In the genomic region with DNA sequence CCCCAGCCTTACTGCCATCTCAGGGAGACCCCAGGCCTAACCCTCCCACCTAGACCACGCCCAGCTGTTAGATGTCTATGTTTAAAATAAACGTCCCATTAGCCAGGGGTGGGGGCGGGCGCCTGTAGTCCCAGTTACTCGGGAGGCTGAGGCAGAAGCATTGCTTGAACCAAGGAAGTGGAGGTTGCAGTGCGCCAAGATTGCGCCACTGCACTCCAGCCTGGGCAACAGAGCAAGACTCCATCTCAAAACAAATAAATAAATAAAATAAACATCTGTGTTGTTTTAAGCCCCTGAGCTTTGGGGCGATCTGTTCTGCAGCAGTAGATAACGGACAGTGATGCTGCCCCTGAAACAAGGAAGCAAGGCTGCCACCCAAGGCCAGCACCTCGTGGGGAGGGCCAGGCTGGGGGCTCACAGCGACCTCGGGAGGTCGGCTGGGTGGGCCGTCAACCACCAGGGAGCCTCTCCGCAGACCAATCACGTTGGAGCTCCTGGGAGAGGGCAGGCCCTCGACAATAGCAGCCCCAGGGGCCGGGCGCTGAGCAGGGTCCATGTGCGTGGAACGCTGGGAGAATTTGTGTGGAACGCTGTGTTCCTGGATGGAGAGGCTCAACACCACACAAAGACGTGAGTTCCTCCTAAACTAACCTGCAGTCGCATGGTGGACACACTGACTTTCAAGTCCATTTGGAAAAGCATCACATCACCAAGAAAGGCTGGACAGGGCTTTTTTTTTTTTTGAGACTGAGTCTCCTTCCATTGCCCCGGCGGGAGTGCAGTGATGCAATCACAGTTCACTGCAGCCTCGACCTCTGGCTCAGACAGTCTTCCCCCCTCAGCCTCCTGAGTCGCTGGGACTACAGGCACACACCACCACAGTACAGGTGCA, we compare ENCODE assay signal across 10 cellular contexts. TPM values are rescaled to one million over a fixed set of nuclear protein-coding genes. Genes with fewer than 3 reads are reported as not detected.
DNase-seq lines count a peak whose midpoint lies in the region; ATAC-seq and TF ChIP-seq lines count a peak whose summit lies in the region.
"Had no signal": no experiment of that assay in that cellular context is flagged by ENCODE, and none has a peak within 500 bp of the region (broad histone marks: within the 10 kb centered on the region; RNA-seq: fewer than 3 reads in every experiment).

No MANE protein-coding gene starts in this region.

- H3K27me3 ChIP-seq in CD4-positive, alpha-beta T cell (ENCODE audit: control insufficient read depth, insufficient read depth, low read length): no peaks in the 10 kb centered on the region
- H3K27me3 ChIP-seq in neural progenitor cell (peaks cover 9% of the 10 kb centered on the region), dorsolateral prefrontal cortex (peaks cover 0 to 15% (median 0%) of the 10 kb centered on the region in 45 donors)

- no peaks in the 10 kb centered on the region for H3K9me3 Mint-ChIP-seq in CD4-positive, alpha-beta T cell
- H3K9me3 Mint-ChIP-seq in neural progenitor cell: no peaks in the 10 kb centered on the region

- TF ChIP-seq RAD21 in Ishikawa (IDR thresholded peaks at IDR 0.05; ENCODE audit: low read depth): no peak

- no peaks in the 10 kb centered on the region for H4K20me1 ChIP-seq in neural progenitor cell (ENCODE audit: low read depth)

- TF ChIP-seq CTCF in CD4-positive, alpha-beta T cell (IDR thresholded peaks at IDR 0.05): no peak
- TF ChIP-seq CTCF in cardiac fibroblast (IDR thresholded peaks at IDR 0.05; ENCODE audit: low read depth, low read length) (no peak), neural progenitor cell (IDR thresholded peaks at IDR 0.05) (no peak), dorsolateral prefrontal cortex (IDR thresholded peaks at IDR 0.05 in 54 of 56, conservative IDR thresholded peaks at IDR 0.05 in 2 of 56; ENCODE audit: low read depth in 1 of 56, partially characterized antibody in 56 of 56) (no peak)

- peak overlapping the region; percentile 76 for H3K4me3 Mint-ChIP-seq in CD4-positive, alpha-beta T cell
- H3K4me3 Mint-ChIP-seq in neural progenitor cell: peak overlapping the region; percentile 74

- intact Hi-C loops in CD4-positive, alpha-beta T cell (cut with DNase I, micrococcal nuclease): no loop called here
- intact Hi-C loops in dorsolateral prefrontal cortex (cut with DNase I): no loop called here

- peaks cover 7% of the 10 kb centered on the region for H3F3A ChIP-seq in neural progenitor cell (ENCODE audit: low read depth)

- ATAC-seq in CD4-positive, alpha-beta T cell (ENCODE audit: poor library complexity): no peak

- H3K79me2 ChIP-seq in neural progenitor cell (ENCODE audit: low read depth): no peaks in the 10 kb centered on the region

- H3K4me3 ChIP-seq in cardiac fibroblast (replicated peaks in 1 of 2; ENCODE audit: low read depth in 2 of 2, low read length in 2 of 2) (no peak overlapping the region), neural progenitor cell (no peak overlapping the region), dorsolateral prefrontal cortex (peak overlapping the region in 7 of 59 donors; percentile 52 to 76 (median 71))

- no peaks in the 10 kb centered on the region for H3K4me1 ChIP-seq in neural progenitor cell

- no peak overlapping the region for H3K9ac ChIP-seq in neural progenitor cell

- H3K27ac ChIP-seq in CD4-positive, alpha-beta T cell (ENCODE audit: low read depth, low read length): no peak overlapping the region
- H3K27ac ChIP-seq in neural progenitor cell (no peak overlapping the region), dorsolateral prefrontal cortex (peak overlapping the region in 3 of 59 donors; percentile 20 to 83 (median 49))

- DNase-seq in CD4-positive, alpha-beta T cell: no peak
- DNase-seq in cardiac fibroblast (ENCODE audit: low read depth in 2 of 2) (peak; percentile 36 to 66), neural progenitor cell (ENCODE audit: low spot score) (no peak), putamen (ENCODE audit: low spot score) (no peak), NCI-H1694 (lab: John Stamatoyannopoulos, UW) (no peak), dorsolateral prefrontal cortex (no peak), NCI-H2196 treated with DMSO at 0.1 percent for 48 hours (lab: John Stamatoyannopoulos, UW; ENCODE audit: unreplicated experiment) (no peak)
- DNase-seq: SHP77 treated with DMSO at 0.1 percent for 48 hours had no signal

- H3K4me2 ChIP-seq in neural progenitor cell: no peak overlapping the region

- TF ChIP-seq EP300 in Ishikawa (IDR thresholded peaks at IDR 0.05; ENCODE audit: borderline replicate concordance): no peak

- no peaks in the 10 kb centered on the region for H3K36me3 Mint-ChIP-seq in CD4-positive, alpha-beta T cell (ENCODE audit: low read depth)
- H3K36me3 Mint-ChIP-seq in neural progenitor cell: no peaks in the 10 kb centered on the region

- H3K4me1 Mint-ChIP-seq in CD4-positive, alpha-beta T cell (ENCODE audit: low read depth): peaks cover 7% of the 10 kb centered on the region
- H3K4me1 Mint-ChIP-seq in neural progenitor cell: peaks cover 8% of the 10 kb centered on the region

- no peaks in the 10 kb centered on the region for H3K27me3 Mint-ChIP-seq in CD4-positive, alpha-beta T cell
- peaks cover 7% of the 10 kb centered on the region for H3K27me3 Mint-ChIP-seq in neural progenitor cell (ENCODE audit: insufficient read depth, low read depth)

- H3K36me3 ChIP-seq in neural progenitor cell: no peaks in the 10 kb centered on the region

- CTCF ChIA-PET in CD4-positive, alpha-beta T cell (lab: Charles Lee): interaction anchor here (2.2 kb wide), 1 partner anchor 37 kb away, joined by 6 read pairs; no protein-coding TSS in a partner anchor

- POLR2A ChIA-PET in CD4-positive, alpha-beta T cell (lab: Charles Lee): interaction anchor here (1.1 to 1.7 kb wide), 4 partner anchors 26 to 83 kb away, joined by 3 to 9 read pairs (median 6); partner anchors contain the start of genes PPDPF and RTEL1

- no peak overlapping the region for H2AFZ ChIP-seq in neural progenitor cell (replicated peaks)

- no peak overlapping the region for H3K27ac Mint-ChIP-seq in CD4-positive, alpha-beta T cell
- H3K27ac Mint-ChIP-seq in neural progenitor cell: no peak overlapping the region

- H3K9me3 ChIP-seq in CD4-positive, alpha-beta T cell (ENCODE audit: control insufficient read depth, low read length): no peaks in the 10 kb centered on the region
- no peaks in the 10 kb centered on the region for H3K9me3 ChIP-seq in neural progenitor cell (ENCODE audit: low read depth)

TF ChIP-seq in Ishikawa, 13 proteins besides CTCF, POLR2A, EP300 and RAD21:
- TF ChIP-seq, protein P1, sequence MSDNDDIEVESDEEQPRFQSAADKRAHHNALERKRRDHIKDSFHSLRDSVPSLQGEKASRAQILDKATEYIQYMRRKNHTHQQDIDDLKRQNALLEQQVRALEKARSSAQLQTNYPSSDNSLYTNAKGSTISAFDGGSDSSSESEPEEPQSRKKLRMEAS (IDR thresholded peaks at IDR 0.05): no peak
- peak; percentile 74 for TF ChIP-seq CEBPB (IDR thresholded peaks at IDR 0.05)

RNA-seq across cellular contexts. Expression of gene HELZ2, which starts 1.0 kb away (rescaled TPM):
- 10 to 100 TPM; 57.7 to 59.6 TPM for total RNA-seq in CD4-positive, alpha-beta T cell
- total RNA-seq in neural progenitor cell (ENCODE audit: low replicate concordance) (2.9 and 17.7 TPM in 2 replicates), dorsolateral prefrontal cortex (10 to 100 TPM in 39 of 120 experiments, 1 to 10 TPM in 81; 3.1 to 36.9 (median 8.3) TPM)

RNA-seq across cellular contexts. Expression of gene FNDC11, which starts 21.1 kb away (rescaled TPM):
- 1 to 10 TPM; 1.7 to 1.8 TPM for total RNA-seq in CD4-positive, alpha-beta T cell
- total RNA-seq in neural progenitor cell (ENCODE audit: low replicate concordance) (0.39 and 9.0 TPM in 2 replicates), dorsolateral prefrontal cortex (1 to 10 TPM in 3 of 120 experiments, under 1 TPM in 50, not detected in 67; 0.13 to 2.1 (median 0.39) TPM)

RNA-seq across cellular contexts. Expression of gene SRMS, which starts 27.5 kb away (rescaled TPM):
- total RNA-seq in CD4-positive, alpha-beta T cell: not detected
- not detected in 2 replicates for total RNA-seq in neural progenitor cell (ENCODE audit: low replicate concordance)
- not detected for total RNA-seq in dorsolateral prefrontal cortex
- total RNA-seq: right cardiac atrium had no signal

RNA-seq across cellular contexts. Expression of gene PTK6, which starts 37.9 kb away (rescaled TPM):
- under 1 TPM; 0.19 to 0.22 TPM for total RNA-seq in CD4-positive, alpha-beta T cell
- total RNA-seq in neural progenitor cell (ENCODE audit: low replicate concordance) (not detected in 2 replicates), dorsolateral prefrontal cortex (under 1 TPM in 66 of 120 experiments, not detected in 54; 0.13 to 0.64 (median 0.24) TPM)

RNA-seq across cellular contexts. Expression of gene GMEB2, which starts 51.8 kb away (rescaled TPM):
- total RNA-seq in CD4-positive, alpha-beta T cell: 10 to 100 TPM; 32.9 to 34.0 TPM
- total RNA-seq in neural progenitor cell (ENCODE audit: low replicate concordance) (8.0 and 18.6 TPM in 2 replicates), dorsolateral prefrontal cortex (10 to 100 TPM in 67 of 120 experiments, 1 to 10 TPM in 53; 7.5 to 16.6 (median 10.2) TPM)

Comparison
In these comparisons a context has a peak if more than half of its experiments do, and no peak if none do; other contexts are left out.
1. DNase-seq: peak in cardiac fibroblast (2 of 2); none in CD4-positive, alpha-beta T cell (0 of 10), neural progenitor cell (single experiment), putamen (single experiment), NCI-H1694 (single experiment), dorsolateral prefrontal cortex (0 of 10) and NCI-H2196 treated with DMSO at 0.1 percent for 48 hours (single experiment).